8 cellular contexts compared by ENCODE assay signal in genomic region chr19:48123907-48124675, GRCh38. TPM values are rescaled to one million over a fixed set of nuclear protein-coding genes. Genes with fewer than 3 reads are reported as not detected.
DNase-seq lines count a peak whose midpoint lies in the region; ATAC-seq, FAIRE-seq and TF ChIP-seq lines count a peak whose summit lies in the region.

No MANE protein-coding gene starts in this region.

- peak; percentile 34 to 35; a peak in 2 of 6 replicates for ATAC-seq in A549
- ATAC-seq in HCT116: peak; percentile 78
- ATAC-seq in K562: no peak
- ATAC-seq in GM18909 (IDR thresholded peaks at IDR 0.05; ENCODE audit: poor library complexity, unreplicated experiment): no peak

- RAD21 ChIA-PET in HCT116 (lab: Charles Lee; ENCODE audit: low non-redundant PET in 1 of 2, low total read pairs in 2 of 2, uncharacterized antibody in 2 of 2, unreplicated experiment in 2 of 2): no interaction called here

- in situ Hi-C loops in K562 (cut with MboI): loop anchor here (25.0 kb wide), 1 partner anchor 1988 kb away; no protein-coding TSS in a partner anchor

- BruUV-seq in HCT116 (replicated peaks; lab: Mats Ljungman, UMichigan): no TSS peak
- TSS peak; percentile 23 for BruUV-seq in K562 (replicated peaks; lab: Mats Ljungman, UMichigan)

- TF ChIP-seq CTCF in A549 (IDR thresholded peaks at IDR 0.05) (no peak), HCT116 (IDR thresholded peaks at IDR 0.05 in 2 of 3, conservative IDR thresholded peaks at IDR 0.05 in 1 of 3; ENCODE audit: borderline replicate concordance in 1 of 3, insufficient read depth in 1 of 3, low read depth in 2 of 3, low read length in 2 of 3) (0 out of 6 replicates have a peak, but pooled peaks of 1 of the 3 experiments have one; percentile 7), K562 (IDR thresholded peaks at IDR 0.05 in 2 of 3, conservative IDR thresholded peaks at IDR 0.05 in 1 of 3; ENCODE audit: insufficient read depth in 2 of 3, low read depth in 1 of 3, low read length in 3 of 3) (no peak), BE2C (IDR thresholded peaks at IDR 0.05; ENCODE audit: low read depth, low read length) (no peak; the same call in 1 of the 2 replicates)

- no peak overlapping the region for H3K4me2 ChIP-seq in A549
- no peak overlapping the region for H3K4me2 ChIP-seq in HCT116 (ENCODE audit: low read length)
- H3K4me2 ChIP-seq in K562 (ENCODE audit: insufficient read depth, low read length): no peak overlapping the region

- H3K79me2 ChIP-seq in HCT116 (ENCODE audit: insufficient read depth, low read length) (no peaks in the 10 kb centered on the region), K562 (ENCODE audit: control insufficient read depth, insufficient read depth, low read length) (no peaks in the 10 kb centered on the region)

- H3K9me2 ChIP-seq in HCT116 (ENCODE audit: insufficient read depth): no peaks in the 10 kb centered on the region

- intact Hi-C loops in HCT116 (cut with micrococcal nuclease): no loop called here
- intact Hi-C loops in K562 (cut with micrococcal nuclease): no loop called here

- TF ChIP-seq EP300 in A549 (IDR thresholded peaks at IDR 0.05) (no peak), K562 (IDR thresholded peaks at IDR 0.05; ENCODE audit: low read length) (no peak)

- no peak overlapping the region for H3K27ac ChIP-seq in A549
- no peak overlapping the region for H3K27ac ChIP-seq in HCT116 (ENCODE audit: low read depth, low read length)
- H3K27ac ChIP-seq in K562 (ENCODE audit: extremely low read depth, low read depth, low read length): no peak overlapping the region
- H3K27ac ChIP-seq in mesodermal cell (ENCODE audit: low read depth, low read length, severe bottlenecking): peak overlapping the region; percentile 4

- peak in 1 of 2 experiments; percentile 36 for DNase-seq in A549 (ENCODE audit: low read depth in 1 of 2, low spot score in 1 of 2)
- peak; percentile 39 for DNase-seq in HCT116 (ENCODE audit: low read depth, low spot score)
- no peak for DNase-seq in K562 (ENCODE audit: extremely low read depth in 1 of 4, low spot score in 3 of 4)
- no peak for DNase-seq in BE2C
- no peak for DNase-seq in SIG-M5 (lab: John Stamatoyannopoulos, UW)
- DNase-seq in GM19238 (ENCODE audit: insufficient read length, low spot score): no peak

- WGBS in A549 (ENCODE audit: missing lambda C conversion rate): 75% methylated on average over 12 of the region's 12 CpGs
- 89% methylated on average over 12 of the region's 12 CpGs for WGBS in K562 (ENCODE audit: insufficient coverage, low coverage, missing lambda C conversion rate)
- WGBS in mesodermal cell (ENCODE audit: insufficient coverage in 2 of 2), 2 experiments: 76 to 89% methylated on average over 10 to 12 of the region's 12 CpGs

- no peaks in the 10 kb centered on the region for H3K27me3 ChIP-seq in HCT116 (ENCODE audit: insufficient read depth, low read length)
- H3K27me3 ChIP-seq in K562 (ENCODE audit: control insufficient read depth in 2 of 2, insufficient read depth in 2 of 2, low read length in 2 of 2): no peaks in the 10 kb centered on the region
- H3K27me3 ChIP-seq in BE2C: no peaks in the 10 kb centered on the region

- H3K9ac ChIP-seq in HCT116 (ENCODE audit: low read length): no peak overlapping the region
- no peak overlapping the region for H3K9ac ChIP-seq in K562 (ENCODE audit: insufficient read depth in 1 of 2, low read depth in 2 of 2, low read length in 2 of 2)

- H2AFZ ChIP-seq in HCT116 (ENCODE audit: low read depth, low read length, poor library complexity, severe bottlenecking) (no peak overlapping the region), K562 (ENCODE audit: low read depth, low read length) (no peak overlapping the region)

- H3K36me3 ChIP-seq in HCT116 (ENCODE audit: control insufficient read depth in 1 of 2, insufficient read depth in 2 of 2, low read length in 2 of 2) (peaks cover 7 to 41% of the 10 kb centered on the region in 2 experiments), K562 (ENCODE audit: control insufficient read depth, insufficient read depth, low read length) (peaks cover 89% of the 10 kb centered on the region), mesodermal cell (ENCODE audit: control insufficient read depth, insufficient read depth, low read length) (peaks cover 67% of the 10 kb centered on the region), BE2C (peaks cover 27% of the 10 kb centered on the region)

- H3K9me3 ChIP-seq in A549 (no peaks in the 10 kb centered on the region), HCT116 (ENCODE audit: control insufficient read depth in 1 of 2, insufficient read depth in 1 of 2, low read depth in 1 of 2, low read length in 2 of 2) (no peaks in the 10 kb centered on the region), K562 (replicated peaks; ENCODE audit: control insufficient read depth, insufficient read depth, low read depth, low read length) (no peaks in the 10 kb centered on the region), mesodermal cell (ENCODE audit: control insufficient read depth, low read length) (no peaks in the 10 kb centered on the region), BE2C (no peaks in the 10 kb centered on the region)

- no peaks in the 10 kb centered on the region for H3K9me1 ChIP-seq in K562 (ENCODE audit: control insufficient read depth, insufficient read depth, low read length)

- no peak for TF ChIP-seq RAD21 in A549 (conservative IDR thresholded peaks at IDR 0.05 in 1 of 2, IDR thresholded peaks at IDR 0.05 in 1 of 2)
- no peak for TF ChIP-seq RAD21 in HCT116 (IDR thresholded peaks at IDR 0.05; ENCODE audit: low read depth)
- TF ChIP-seq RAD21 in K562 (CRISPR knock-in tag; conservative IDR thresholded peaks at IDR 0.05 in 1 of 2, IDR thresholded peaks at IDR 0.05 in 1 of 2): no peak

- CTCF ChIA-PET in A549 (lab: Yijun Ruan, JAX) (interaction anchor here (0.9 to 10.4 kb wide), 8 partner anchors 8 to 160 kb away, joined by 3 to 111 read pairs (median 4); partner anchors contain the start of gene PLA2G4C), HCT116 (lab: Charles Lee) (no interaction called here), K562 (lab: Yijun Ruan, JAX; ENCODE audit: low intra/inter-chr PET ratio) (no interaction called here)

- POLR2A ChIA-PET in A549 (lab: Yijun Ruan, JAX): interaction anchor here (1.7 kb wide), 1 partner anchor 14 kb away, joined by 4 read pairs; the partner anchor contains the start of gene PLA2G4C
- POLR2A ChIA-PET in HCT116 (lab: Charles Lee): interaction anchor here (1.0 kb wide), 1 partner anchor 13 kb away, joined by 4 read pairs; the partner anchor contains the start of gene PLA2G4C
- POLR2A ChIA-PET in K562 (lab: Yijun Ruan, JAX): interaction anchor here (2.3 kb wide), 1 partner anchor 13 kb away, joined by 8 read pairs; the partner anchor contains the start of gene PLA2G4C

- FAIRE-seq in A549 (lab: Jason Lieb, UNC) (no peak), K562 (lab: Jason Lieb, UNC) (no peak)

- H4K20me1 ChIP-seq in HCT116 (ENCODE audit: insufficient read depth): no peaks in the 10 kb centered on the region
- H4K20me1 ChIP-seq in K562 (replicated peaks; ENCODE audit: control insufficient read depth, insufficient read depth, low read length): no peaks in the 10 kb centered on the region

- no peak for TF ChIP-seq POLR2A in A549 (IDR thresholded peaks at IDR 0.05; ENCODE audit: low read length)
- no peak for TF ChIP-seq POLR2A in HCT116 (IDR thresholded peaks at IDR 0.05; ENCODE audit: borderline replicate concordance, extremely low read depth, insufficient read depth, insufficient read length)
- no peak for TF ChIP-seq POLR2A in K562 (conservative IDR thresholded peaks at IDR 0.05)

- H3K4me1 ChIP-seq in A549: no peaks in the 10 kb centered on the region
- H3K4me1 ChIP-seq in HCT116 (ENCODE audit: control insufficient read depth in 1 of 2, insufficient read depth in 2 of 2, low read length in 2 of 2): peaks cover 0 to 10% of the 10 kb centered on the region in 2 experiments; a peak in 2 of 4 replicates
- peaks cover 3 to 7% of the 10 kb centered on the region in 2 experiments; a peak in 2 of 5 replicates for H3K4me1 ChIP-seq in K562 (replicated peaks in 1 of 2; ENCODE audit: control insufficient read depth in 2 of 2, insufficient read depth in 2 of 2, low read length in 2 of 2)
- peaks cover 16% of the 10 kb centered on the region for H3K4me1 ChIP-seq in mesodermal cell (ENCODE audit: control insufficient read depth, insufficient read depth, low read length, poor library complexity, severe bottlenecking)
- H3K4me1 ChIP-seq in BE2C: peaks cover 3% of the 10 kb centered on the region; the same call in 1 of the 2 replicates

- H3K4me3 ChIP-seq in A549 (no peak overlapping the region), HCT116 (replicated peaks in 1 of 2; ENCODE audit: low read depth in 1 of 2, low read length in 2 of 2) (no peak overlapping the region), K562 (no peak overlapping the region), mesodermal cell (ENCODE audit: extremely low read depth, insufficient read depth, low read length, poor library complexity, severe bottlenecking) (no peak overlapping the region), BE2C (ENCODE audit: low read depth, low read length) (no peak overlapping the region)

RNA-seq across cellular contexts. Expression of gene PLA2G4C, which starts 13.5 kb away (rescaled TPM):
- 2.1 and 2.8 TPM in 2 replicates for polyA plus RNA-seq in A549 (2011; rRNA removed)
- polyA plus RNA-seq in A549 (2012; cell fraction: cytosol; rRNA removed): 1.2 and 1.4 TPM in 2 replicates
- polyA plus RNA-seq in A549 (2012; cell fraction: nucleus; rRNA removed): 5.8 and 10.7 TPM in 2 replicates
- 1.4 to 3.7 TPM (median 2.6 TPM) in 3 replicates for polyA plus RNA-seq in A549 (2017; fragmentation: RNase III; extraction: RNeasy Plus Mini Kit Qiagen cat#74134 plus additional on column Dnase treatment)
- polyA minus RNA-seq in A549 (2011; rRNA and poly(A)+ RNA removed): 2.7 and 3.2 TPM in 2 replicates
- 1.7 TPM for total RNA-seq in HCT116 (2021; ENCODE audit: unreplicated experiment)
- 1.2 and 2.5 TPM in 2 replicates for polyA plus RNA-seq in HCT116 (2012)
- 0.56 and 0.76 TPM in 2 replicates for total RNA-seq in K562 (2011; cell fraction: chromatin; rRNA removed; ENCODE audit: low replicate concordance)
- 1.3 TPM in 1 of 2 replicates, not detected in the other for total RNA-seq in K562 (2011; cell fraction: nucleolus; rRNA removed)
- 2.0 TPM in 1 of 2 replicates, not detected in the other for total RNA-seq in K562 (2011; cell fraction: nucleoplasm; rRNA removed)
- not detected in 2 replicates for total RNA-seq in K562 (2014; rRNA removed)
- not detected in 2 replicates for total RNA-seq in K562 (2014; rRNA removed; fragmentation: Illumina TruSeq; extraction: Trizol)
- not detected in 2 replicates for total RNA-seq in K562 (2015; rRNA removed; fragmentation: Illumina TruSeq; extraction: Trizol)
- 0.35 and 0.38 TPM in 2 replicates for total RNA-seq in K562 (2021)
- polyA plus RNA-seq in K562 (2011; rRNA removed): 0.07 and 0.35 TPM in 2 replicates
- 0.10 and 0.44 TPM in 2 replicates for polyA plus RNA-seq in K562 (2011; cell fraction: cytosol; rRNA removed)
- 0.41 TPM in 1 of 2 replicates, not detected in the other for polyA plus RNA-seq in K562 (2011; cell fraction: nucleus; rRNA removed)
- polyA plus RNA-seq in K562 (2012): 0.18 and 0.82 TPM in 2 replicates
- 1.9 TPM in 1 of 2 replicates, not detected in the other for polyA plus RNA-seq in K562 (2014; fragmentation: Illumina TruSeq; extraction: Trizol)
- polyA plus RNA-seq in K562 (2014; fragmentation: Nextera tagmentation; extraction: Ambion mirVana): not detected
- polyA plus RNA-seq in K562 (2014; rRNA removed): 0.27 TPM in 1 of 2 replicates, not detected in the other
- polyA minus RNA-seq in K562 (2011; rRNA and poly(A)+ RNA removed): 0.27 TPM in 1 of 2 replicates, not detected in the other
- not detected in 2 replicates for polyA minus RNA-seq in K562 (2011; cell fraction: cytosol; rRNA and poly(A)+ RNA removed)
- not detected in 2 replicates for polyA minus RNA-seq in K562 (2011; cell fraction: nucleus; rRNA and poly(A)+ RNA removed)
- polyA plus RNA-seq in mesodermal cell (2013, experiment 1 of 2): 3.2 TPM
- polyA plus RNA-seq in mesodermal cell (2013, experiment 2 of 2): 3.0 TPM
- polyA plus RNA-seq in BE2C (2012; ENCODE audit: insufficient read depth, insufficient read length, low read depth): 6.3 TPM

RNA-seq across cellular contexts. Expression of gene LIG1, which starts 46.1 kb away (rescaled TPM):
- polyA plus RNA-seq in A549 (2011; rRNA removed): 41.2 and 54.9 TPM in 2 replicates
- 101 and 103 TPM in 2 replicates for polyA plus RNA-seq in A549 (2012; cell fraction: cytosol; rRNA removed)
- 334 and 347 TPM in 2 replicates for polyA plus RNA-seq in A549 (2012; cell fraction: nucleus; rRNA removed)
- polyA plus RNA-seq in A549 (2017; fragmentation: RNase III; extraction: RNeasy Plus Mini Kit Qiagen cat#74134 plus additional on column Dnase treatment): 88.8 to 106 TPM (median 101 TPM) in 3 replicates
- 69.2 and 70.1 TPM in 2 replicates for polyA minus RNA-seq in A549 (2011; rRNA and poly(A)+ RNA removed)
- total RNA-seq in HCT116 (2021; ENCODE audit: unreplicated experiment): 122 TPM
- polyA plus RNA-seq in HCT116 (2012): 95.7 and 113 TPM in 2 replicates
- 141 and 259 TPM in 2 replicates for total RNA-seq in K562 (2011; cell fraction: chromatin; rRNA removed; ENCODE audit: low replicate concordance)
- total RNA-seq in K562 (2011; cell fraction: nucleolus; rRNA removed): 126 and 137 TPM in 2 replicates
- total RNA-seq in K562 (2011; cell fraction: nucleoplasm; rRNA removed): 101 and 111 TPM in 2 replicates
- total RNA-seq in K562 (2014; rRNA removed): 111 and 114 TPM in 2 replicates
- total RNA-seq in K562 (2014; rRNA removed; fragmentation: Illumina TruSeq; extraction: Trizol): 50.7 and 65.3 TPM in 2 replicates
- 70.4 and 75.5 TPM in 2 replicates for total RNA-seq in K562 (2015; rRNA removed; fragmentation: Illumina TruSeq; extraction: Trizol)
- 83.0 and 87.6 TPM in 2 replicates for total RNA-seq in K562 (2021)
- 49.9 and 74.6 TPM in 2 replicates for polyA plus RNA-seq in K562 (2011; rRNA removed)
- polyA plus RNA-seq in K562 (2011; cell fraction: cytosol; rRNA removed): 47.6 and 48.1 TPM in 2 replicates
- 197 and 264 TPM in 2 replicates for polyA plus RNA-seq in K562 (2011; cell fraction: nucleus; rRNA removed)
- 97.1 and 97.7 TPM in 2 replicates for polyA plus RNA-seq in K562 (2012)
- polyA plus RNA-seq in K562 (2014; fragmentation: Illumina TruSeq; extraction: Trizol): 71.1 and 75.8 TPM in 2 replicates
- polyA plus RNA-seq in K562 (2014; fragmentation: Nextera tagmentation; extraction: Ambion mirVana): 10 to 100 TPM in 1 of 2 experiments, 1 to 10 TPM in 1; 9.6 to 11.0 TPM
- polyA plus RNA-seq in K562 (2014; rRNA removed): 82.1 and 101 TPM in 2 replicates
- 59.9 and 62.9 TPM in 2 replicates for polyA minus RNA-seq in K562 (2011; rRNA and poly(A)+ RNA removed)
- 33.3 and 44.0 TPM in 2 replicates for polyA minus RNA-seq in K562 (2011; cell fraction: cytosol; rRNA and poly(A)+ RNA removed)
- polyA minus RNA-seq in K562 (2011; cell fraction: nucleus; rRNA and poly(A)+ RNA removed): 75.4 and 82.3 TPM in 2 replicates
- polyA plus RNA-seq in mesodermal cell (2013, experiment 1 of 2): 50.8 TPM
- polyA plus RNA-seq in mesodermal cell (2013, experiment 2 of 2): 53.6 TPM
- 10.4 TPM for polyA plus RNA-seq in BE2C (2012; ENCODE audit: insufficient read depth, insufficient read length, low read depth)

RNA-seq across cellular contexts. Expression of gene ZSWIM9, which starts 46.4 kb away (rescaled TPM):
- polyA plus RNA-seq in A549 (2011; rRNA removed): 0.97 and 1.2 TPM in 2 replicates
- 3.2 and 4.0 TPM in 2 replicates for polyA plus RNA-seq in A549 (2012; cell fraction: cytosol; rRNA removed)
- polyA plus RNA-seq in A549 (2012; cell fraction: nucleus; rRNA removed): 2.7 and 6.6 TPM in 2 replicates
- 11.7 to 15.9 TPM (median 13.4 TPM) in 3 replicates for polyA plus RNA-seq in A549 (2017; fragmentation: RNase III; extraction: RNeasy Plus Mini Kit Qiagen cat#74134 plus additional on column Dnase treatment)
- 0.33 and 0.39 TPM in 2 replicates for polyA minus RNA-seq in A549 (2011; rRNA and poly(A)+ RNA removed)
- total RNA-seq in HCT116 (2021; ENCODE audit: unreplicated experiment): 10.2 TPM
- polyA plus RNA-seq in HCT116 (2012): 7.3 and 8.6 TPM in 2 replicates
- 0.35 and 0.74 TPM in 2 replicates for total RNA-seq in K562 (2011; cell fraction: chromatin; rRNA removed; ENCODE audit: low replicate concordance)
- total RNA-seq in K562 (2011; cell fraction: nucleolus; rRNA removed): 0.53 and 1.0 TPM in 2 replicates
- total RNA-seq in K562 (2011; cell fraction: nucleoplasm; rRNA removed): 0.29 and 1.9 TPM in 2 replicates
- total RNA-seq in K562 (2014; rRNA removed): 0.50 and 0.73 TPM in 2 replicates
- total RNA-seq in K562 (2014; rRNA removed; fragmentation: Illumina TruSeq; extraction: Trizol): 0.11 and 0.13 TPM in 2 replicates
- 0.11 and 0.36 TPM in 2 replicates for total RNA-seq in K562 (2015; rRNA removed; fragmentation: Illumina TruSeq; extraction: Trizol)
- total RNA-seq in K562 (2021): 1.4 TPM in 2 replicates
- 0.06 and 0.09 TPM in 2 replicates for polyA plus RNA-seq in K562 (2011; rRNA removed)
- polyA plus RNA-seq in K562 (2011; cell fraction: cytosol; rRNA removed): 0.21 and 0.57 TPM in 2 replicates
- polyA plus RNA-seq in K562 (2011; cell fraction: nucleus; rRNA removed): 0.15 and 0.51 TPM in 2 replicates
- polyA plus RNA-seq in K562 (2012): 1.8 and 2.8 TPM in 2 replicates
- polyA plus RNA-seq in K562 (2014; fragmentation: Illumina TruSeq; extraction: Trizol): 0.33 and 0.58 TPM in 2 replicates
- polyA plus RNA-seq in K562 (2014; fragmentation: Nextera tagmentation; extraction: Ambion mirVana): under 1 TPM in 1 of 2 experiments, not detected in 1; 0.04 TPM
- 0.82 and 0.94 TPM in 2 replicates for polyA plus RNA-seq in K562 (2014; rRNA removed)
- 0.09 and 0.11 TPM in 2 replicates for polyA minus RNA-seq in K562 (2011; rRNA and poly(A)+ RNA removed)
- polyA minus RNA-seq in K562 (2011; cell fraction: cytosol; rRNA and poly(A)+ RNA removed): 0.73 and 1.7 TPM in 2 replicates
- polyA minus RNA-seq in K562 (2011; cell fraction: nucleus; rRNA and poly(A)+ RNA removed): 0.40 and 0.44 TPM in 2 replicates
- polyA plus RNA-seq in mesodermal cell (2013, experiment 1 of 2): 5.4 TPM
- 4.1 TPM for polyA plus RNA-seq in mesodermal cell (2013, experiment 2 of 2)
- polyA plus RNA-seq in BE2C (2012; ENCODE audit: insufficient read depth, insufficient read length, low read depth): 5.5 TPM

Comparison
In these comparisons a context has a peak if more than half of its experiments do, and no peak if none do; other contexts are left out.
1. ATAC-seq: peak in A549 (2 of 2) and HCT116 (single experiment); none in K562 (single experiment) and GM18909 (single experiment).